Comparison of ENCODE assay signal across 10 cellular contexts in genomic region chr1:109773203-109773899, GRCh38.
DNase-seq lines count a peak whose midpoint lies in the region; ATAC-seq lines count a peak whose summit lies in the region.
"Had no signal": no experiment of that assay in that cellular context is flagged by ENCODE, and none has a peak within 500 bp of the region (broad histone marks: within the 10 kb centered on the region; RNA-seq: fewer than 3 reads in every experiment).

No MANE protein-coding gene starts in this region.

- peak; percentile 39 for DNase-seq in NK-92 treated with Interleukin-12 subunit alpha and Interleukin-12 subunit beta, amount 100 ng/mL, for 24 hours (lab: John Stamatoyannopoulos, UW)
- DNase-seq in NK-92 (lab: John Stamatoyannopoulos, UW; ENCODE audit: unreplicated experiment) (no peak), NCI-H2227 treated with DMSO at 0.1 percent for 48 hours (lab: John Stamatoyannopoulos, UW) (peak; percentile 50), caudate nucleus (lab: John Stamatoyannopoulos, UW) (peak in 56 of 61 donors; percentile 24 to 92 (median 62)), left kidney (ENCODE audit: low read depth, low spot score) (peak; percentile 96)
- DNase-seq in activated CD4-positive, CD25-positive, alpha-beta regulatory T cell treated with anti-CD3 and anti-CD28 coated beads, Interleukin-2, amount 50 U/mL, for 16 hours (ENCODE audit: low read depth, low spot score) = peak; percentile 34
- peak; percentile 63 for DNase-seq in stimulated activated CD4-positive, alpha-beta T cell treated with anti-CD3 and anti-CD28 coated beads, Interleukin-4, amount 100 ng/mL, for 1 hour

- no peak overlapping the region for H3K27ac ChIP-seq in caudate nucleus (ENCODE audit: low read depth, low read length)
- H3K27ac ChIP-seq: BLaER1, skin epidermis had no signal

- ATAC-seq in HG03095 (IDR thresholded peaks at IDR 0.05; ENCODE audit: unreplicated experiment) = peak; percentile 65
